In genomic region chr3:196636369-196637349, GRCh38 we compare ENCODE assay signal across 17 cellular contexts. TPM values are rescaled to one million over a fixed set of nuclear protein-coding genes. Genes with fewer than 3 reads are reported as not detected.
A peak's percentile ranks its signal among the peaks of the same experiment; 100 is the strongest.
DNase-seq lines count a peak whose midpoint lies in the region; ATAC-seq and TF ChIP-seq lines count a peak whose summit lies in the region.
"Had no signal": no experiment of that assay in that cellular context is flagged by ENCODE, and none has a peak within 500 bp of the region (broad histone marks: within the 10 kb centered on the region; RNA-seq: fewer than 3 reads in every experiment).

No MANE protein-coding gene starts in this region.

- H3K27ac ChIP-seq in H9 (ENCODE audit: insufficient read length, low read depth, low read length) = no peak overlapping the region
- H3K27ac ChIP-seq: SK-N-MC had no signal

- no peaks in the 10 kb centered on the region for H3K9me3 ChIP-seq in H9 (ENCODE audit: control insufficient read depth, low read depth, low read length)

- no peak for ATAC-seq in activated B cell treated with CpG ODN at 0.5 μM for 24 hours (ENCODE audit: low read depth)
- no peak for ATAC-seq in natural killer cell treated with Interleukin-12 subunit alpha and Interleukin-12 subunit beta and Interleukin-15 and Interleukin-18, amount 100 ng/mL, for 72 hours
- ATAC-seq: activated CD4-positive, CD25-positive, alpha-beta regulatory T cell treated with anti-CD3 and anti-CD28 coated beads, Interleukin-2, amount 50 U/mL, for 24 hours; stimulated activated naive CD8-positive, alpha-beta T cell treated with anti-CD3 and anti-CD28 coated beads, Interleukin-15, Interleukin-2, amounts not matched to agents 100 U/mL and 50 U/mL, for 24 hours had no signal

- H3T11ph ChIP-seq in H9 (ENCODE audit: low read length) = no peak overlapping the region

- H3K36me3 Mint-ChIP-seq in T-helper 1 cell treated with Interleukin-12 subunit alpha and Interleukin-12 subunit beta and Interleukin-4 antibody, amounts not matched to agents 30 μg/mL and 1 μg/mL, for 36 hours (ENCODE audit: low read depth) = peaks cover 3% of the 10 kb centered on the region
- H3K36me3 Mint-ChIP-seq in activated B cell treated with CpG ODN at 0.5 μM for 24 hours (ENCODE audit: low read depth) (peaks cover 21% of the 10 kb centered on the region), H9 (ENCODE audit: insufficient read depth in 1 of 3, low read depth in 3 of 3) (peaks cover 0 to 2% (median 0%) of the 10 kb centered on the region in 3 experiments; a peak in 3 of 7 replicates)
- H3K36me3 Mint-ChIP-seq in natural killer cell treated with Interleukin-12 subunit alpha and Interleukin-12 subunit beta and Interleukin-15 and Interleukin-18, amount 100 ng/mL, for 72 hours = no peaks in the 10 kb centered on the region

- H2AK5ac ChIP-seq in H9 (ENCODE audit: insufficient read length, low read length) = no peak overlapping the region

- H2BK12ac ChIP-seq in H9 (ENCODE audit: insufficient read length, low read depth, low read length) = no peak overlapping the region

- H4K91ac ChIP-seq in H9 (ENCODE audit: insufficient read length, low read depth, low read length) = no peak overlapping the region

- no peak overlapping the region for H3K14ac ChIP-seq in H9 (ENCODE audit: insufficient read depth, low read length)

- no peak overlapping the region for H3K4me3 Mint-ChIP-seq in T-helper 1 cell treated with Interleukin-12 subunit alpha and Interleukin-12 subunit beta and Interleukin-4 antibody, amounts not matched to agents 30 μg/mL and 1 μg/mL, for 36 hours
- H3K4me3 Mint-ChIP-seq in activated B cell treated with CpG ODN at 0.5 μM for 24 hours (no peak overlapping the region), H9 (no peak overlapping the region)
- peak overlapping the region; percentile 51 for H3K4me3 Mint-ChIP-seq in natural killer cell treated with Interleukin-12 subunit alpha and Interleukin-12 subunit beta and Interleukin-15 and Interleukin-18, amount 100 ng/mL, for 72 hours

- no peak overlapping the region for H2BK5ac ChIP-seq in H9 (ENCODE audit: insufficient read length, low read length)

- CTCF ChIA-PET in activated B cell treated with CpG ODN at 0.5 μM for 24 hours (lab: Charles Lee) = no interaction called here

- intact Hi-C loops in activated B cell treated with CpG ODN at 0.5 μM for 24 hours (cut with micrococcal nuclease) = loop anchor here (10.0 kb wide), 1 partner anchor 1952 kb away; the partner anchor contains the start of gene FAM43A

- H2BK20ac ChIP-seq in H9 (ENCODE audit: low read depth, low read length, poor library complexity, severe bottlenecking) = no peak overlapping the region

- DNase-seq in T-helper 1 cell (no peak), EH (ENCODE audit: low read depth) (peak; percentile 44), activated B cell treated with CpG ODN at 0.5 μM for 24 hours (no peak), NCI-H524 (lab: John Stamatoyannopoulos, UW) (no peak), H9 (no peak)
- DNase-seq in natural killer cell treated with Interleukin-12 subunit alpha and Interleukin-12 subunit beta and Interleukin-15 and Interleukin-18, amount 100 ng/mL, for 72 hours (ENCODE audit: low spot score) = no peak
- no peak for DNase-seq in stimulated activated CD4-positive, alpha-beta T cell treated with anti-CD3 and anti-CD28 coated beads, Interleukin-4, amount 100 ng/mL, for 24 hours
- DNase-seq: activated T-cell treated with anti-CD3 and anti-CD28 coated beads, Interleukin-2, amount 50 U/mL, for 48 hours; DMS 273 treated with DMSO at 0.1 percent for 48 hours; hippocampal formation; NCI-H1048; stimulated activated naive CD8-positive, alpha-beta T cell treated with anti-CD3 and anti-CD28 coated beads, Interleukin-15, Interleukin-2, amounts not matched to agents 100 U/mL and 50 U/mL, for 24 hours had no signal

- no peak overlapping the region for H4K8ac ChIP-seq in H9 (replicated peaks; ENCODE audit: insufficient read length, low read depth, low read length)

- POLR2A ChIA-PET in activated B cell treated with CpG ODN at 0.5 μM for 24 hours (lab: Charles Lee) = interaction anchor here (0.6 kb wide), 1 partner anchor 24 kb away, joined by 3 read pairs; no protein-coding TSS in a partner anchor

- H2BK15ac ChIP-seq in H9 (ENCODE audit: low read depth, low read length) = no peak overlapping the region

- H3K4ac ChIP-seq in H9 (ENCODE audit: low read depth, low read length) = no peak overlapping the region

- H3K18ac ChIP-seq in H9 (ENCODE audit: insufficient read length, low read depth, low read length) = no peak overlapping the region

- TF ChIP-seq CTCF in activated B cell treated with CpG ODN at 0.5 μM for 24 hours (IDR thresholded peaks at IDR 0.05) = no peak
- no peak for TF ChIP-seq CTCF in H9 (conservative IDR thresholded peaks at IDR 0.05)

- peaks cover 2% of the 10 kb centered on the region; the same call in 1 of the 2 replicates for H3K4me1 ChIP-seq in H9 (ENCODE audit: insufficient read depth, low read length)

- H3K9ac ChIP-seq in H9 (ENCODE audit: extremely low read depth, insufficient read length, low read length) = no peak overlapping the region

- H2BK120ac ChIP-seq in H9 (ENCODE audit: low read depth, low read length, poor library complexity, severe bottlenecking) = no peak overlapping the region

- H4K5ac ChIP-seq in H9 (ENCODE audit: insufficient read length, low read depth, low read length) = no peak overlapping the region

- no peak overlapping the region for H3K4me2 ChIP-seq in H9 (ENCODE audit: insufficient read depth, insufficient read length, low read length)

- no peaks in the 10 kb centered on the region for H3K79me2 ChIP-seq in H9 (ENCODE audit: insufficient read depth, low read length)

- H3K27me3 ChIP-seq in H9 (ENCODE audit: insufficient read depth, low read length) = no peaks in the 10 kb centered on the region; the same call in 1 of the 2 replicates

- H2AFZ ChIP-seq in H9 (ENCODE audit: low read length) = no peak overlapping the region

- H3K23me2 ChIP-seq in H9 (ENCODE audit: insufficient read length, low read depth, low read length, poor library complexity, severe bottlenecking) = peaks cover 7% of the 10 kb centered on the region

- peak overlapping the region; percentile 49 for H3K27ac Mint-ChIP-seq in T-helper 1 cell treated with Interleukin-12 subunit alpha and Interleukin-12 subunit beta and Interleukin-4 antibody, amounts not matched to agents 30 μg/mL and 1 μg/mL, for 36 hours
- H3K27ac Mint-ChIP-seq in activated B cell treated with CpG ODN at 0.5 μM for 24 hours (peak overlapping the region; percentile 9), H9 (no peak overlapping the region; a peak in 2 of 7 replicates)
- H3K27ac Mint-ChIP-seq in natural killer cell treated with Interleukin-12 subunit alpha and Interleukin-12 subunit beta and Interleukin-15 and Interleukin-18, amount 100 ng/mL, for 72 hours = peak overlapping the region; percentile 94 to 96
- H3K27ac Mint-ChIP-seq: nephron had no signal

- H3K4me1 Mint-ChIP-seq in T-helper 1 cell treated with Interleukin-12 subunit alpha and Interleukin-12 subunit beta and Interleukin-4 antibody, amounts not matched to agents 30 μg/mL and 1 μg/mL, for 36 hours (ENCODE audit: low read depth) = peaks cover 54% of the 10 kb centered on the region
- H3K4me1 Mint-ChIP-seq in activated B cell treated with CpG ODN at 0.5 μM for 24 hours = peaks cover 76% of the 10 kb centered on the region
- H3K4me1 Mint-ChIP-seq in natural killer cell treated with Interleukin-12 subunit alpha and Interleukin-12 subunit beta and Interleukin-15 and Interleukin-18, amount 100 ng/mL, for 72 hours (ENCODE audit: low read depth in 2 of 2) = peaks cover 64 to 69% of the 10 kb centered on the region in 2 donors
- H3K4me1 Mint-ChIP-seq in H9 = peaks cover 31 to 43% of the 10 kb centered on the region in 2 experiments

- no peak overlapping the region for H3K56ac ChIP-seq in H9 (ENCODE audit: insufficient read length, low read depth, low read length)

- H3K9me3 Mint-ChIP-seq in T-helper 1 cell treated with Interleukin-12 subunit alpha and Interleukin-12 subunit beta and Interleukin-4 antibody, amounts not matched to agents 30 μg/mL and 1 μg/mL, for 36 hours = no peaks in the 10 kb centered on the region
- H3K9me3 Mint-ChIP-seq in activated B cell treated with CpG ODN at 0.5 μM for 24 hours (no peaks in the 10 kb centered on the region), H9 (no peaks in the 10 kb centered on the region)
- no peaks in the 10 kb centered on the region for H3K9me3 Mint-ChIP-seq in natural killer cell treated with Interleukin-12 subunit alpha and Interleukin-12 subunit beta and Interleukin-15 and Interleukin-18, amount 100 ng/mL, for 72 hours
- H3K9me3 Mint-ChIP-seq: nephron had no signal

- no CpG with 5 or more reads among the region's 20 CpGs for WGBS in H9 (ENCODE audit: extremely low coverage, insufficient read length, low lambda C conversion rate)

- no peaks in the 10 kb centered on the region for H3K27me3 Mint-ChIP-seq in T-helper 1 cell treated with Interleukin-12 subunit alpha and Interleukin-12 subunit beta and Interleukin-4 antibody, amounts not matched to agents 30 μg/mL and 1 μg/mL, for 36 hours (ENCODE audit: low read depth)
- H3K27me3 Mint-ChIP-seq in activated B cell treated with CpG ODN at 0.5 μM for 24 hours (no peaks in the 10 kb centered on the region), H9 (ENCODE audit: low read depth) (peaks cover 21% of the 10 kb centered on the region)
- H3K27me3 Mint-ChIP-seq in natural killer cell treated with Interleukin-12 subunit alpha and Interleukin-12 subunit beta and Interleukin-15 and Interleukin-18, amount 100 ng/mL, for 72 hours = no peaks in the 10 kb centered on the region

- H3K23ac ChIP-seq in H9 (ENCODE audit: insufficient read length, low read depth, low read length) = no peak overlapping the region

- no peaks in the 10 kb centered on the region for H3K79me1 ChIP-seq in H9 (ENCODE audit: insufficient read depth, low read depth, low read length, poor library complexity, severe bottlenecking)

- no peaks in the 10 kb centered on the region for H4K20me1 ChIP-seq in H9 (ENCODE audit: control insufficient read depth, insufficient read depth, insufficient read length)

RNA-seq across cellular contexts. Expression of gene NRROS, which starts 2.8 kb away (rescaled TPM):
- total RNA-seq in activated B cell treated with CpG ODN at 0.5 μM for 24 hours (88.5 and 92.4 TPM in 2 replicates), H9 (2021) (2.8 and 4.0 TPM in 2 replicates)
- 10 to 100 TPM; 40.3 to 55.7 TPM for total RNA-seq in natural killer cell treated with Interleukin-12 subunit alpha and Interleukin-12 subunit beta and Interleukin-15 and Interleukin-18, amount 100 ng/mL, for 72 hours
- total RNA-seq: A172 had no signal

Comparison
In these comparisons a context has a peak if more than half of its experiments do, and no peak if none do; other contexts are left out.
1. H3K27ac Mint-ChIP-seq: peak in T-helper 1 cell treated with Interleukin-12 subunit alpha and Interleukin-12 subunit beta and Interleukin-4 antibody, amounts not matched to agents 30 μg/mL and 1 μg/mL, for 36 hours (single experiment), activated B cell treated with CpG ODN at 0.5 μM for 24 hours (single experiment) and natural killer cell treated with Interleukin-12 subunit alpha and Interleukin-12 subunit beta and Interleukin-15 and Interleukin-18, amount 100 ng/mL, for 72 hours (2 of 2); none in H9 (0 of 3).